In genomic region chr10:118106426-118106825, GRCh38 we compare ENCODE assay signal across 9 cellular contexts. TPM values are rescaled to one million over a fixed set of nuclear protein-coding genes. Genes with fewer than 3 reads are reported as not detected.
A peak's percentile ranks its signal among the peaks of the same experiment; 100 is the strongest.
DNase-seq lines count a peak whose midpoint lies in the region; ATAC-seq and TF ChIP-seq lines count a peak whose summit lies in the region.
"Had no signal": no experiment of that assay in that cellular context is flagged by ENCODE, and none has a peak within 500 bp of the region (broad histone marks: within the 10 kb centered on the region; RNA-seq: fewer than 3 reads in every experiment).

No MANE protein-coding gene starts in this region.

- CTCF ChIA-PET in activated CD4-positive, alpha-beta memory T cell treated with anti-CD3 and anti-CD28 coated beads, Interleukin-2, amount 10 ng/mL, durations not matched to agents 7 days and 5 days (lab: Charles Lee) = interaction anchor here (0.6 to 1.1 kb wide), 4 partner anchors 13 to 246 kb away, joined by 3 to 4 read pairs (median 3); no protein-coding TSS in a partner anchor

- peak; percentile 34 for DNase-seq in GM12865 (ENCODE audit: low read depth)
- DNase-seq in colonic mucosa = peak; percentile 18
- DNase-seq in neural progenitor cell (ENCODE audit: low spot score) = peak; percentile 43
- DNase-seq in ovary = no peak
- no peak for DNase-seq in activated CD4-positive, alpha-beta memory T cell treated with anti-CD3 and anti-CD28 coated beads, Interleukin-2, amount 10 ng/mL, durations not matched to agents 7 days and 5 days
- no peak for DNase-seq in ecto neural progenitor cell (ENCODE audit: low spot score)

- TF ChIP-seq POLR2A in ovary (IDR thresholded peaks at IDR 0.05) = no peak

- H3K4me3 Mint-ChIP-seq in neural progenitor cell = no peak overlapping the region
- no peak overlapping the region for H3K4me3 Mint-ChIP-seq in activated CD4-positive, alpha-beta memory T cell treated with anti-CD3 and anti-CD28 coated beads, Interleukin-2, amount 10 ng/mL, durations not matched to agents 7 days and 5 days
- H3K4me3 Mint-ChIP-seq: central memory CD8-positive, alpha-beta T cell had no signal

- H3K4me1 Mint-ChIP-seq in neural progenitor cell = peaks cover 28% of the 10 kb centered on the region
- H3K4me1 Mint-ChIP-seq in activated CD4-positive, alpha-beta memory T cell treated with anti-CD3 and anti-CD28 coated beads, Interleukin-2, amount 10 ng/mL, durations not matched to agents 7 days and 5 days = peaks cover 19% of the 10 kb centered on the region
- H3K4me1 Mint-ChIP-seq: central memory CD8-positive, alpha-beta T cell had no signal

- H4K20me1 ChIP-seq in Loucy (ENCODE audit: insufficient read depth, low read length, poor library complexity, severe bottlenecking) (no peaks in the 10 kb centered on the region), neural progenitor cell (ENCODE audit: low read depth) (no peaks in the 10 kb centered on the region)

- TF ChIP-seq EP300 in ovary (IDR thresholded peaks at IDR 0.05) = no peak

- 63 to 72% (median 69%) methylated on average over 3 of the region's 3 CpGs for WGBS in ovary, 3 donors

- H3K9me2 ChIP-seq in Loucy (replicated peaks; ENCODE audit: low read depth, low read length) = no peaks in the 10 kb centered on the region

- H3K9ac ChIP-seq in Loucy (ENCODE audit: low read depth, low read length, poor library complexity, severe bottlenecking) = no peak overlapping the region
- H3K9ac ChIP-seq in colonic mucosa (ENCODE audit: low read depth in 2 of 2, low read length in 2 of 2) = no peak overlapping the region
- no peak overlapping the region for H3K9ac ChIP-seq in neural progenitor cell

- intact Hi-C loops in colonic mucosa (cut with DNase I) (loop anchor here (10.0 kb wide), 1 partner anchor 242 kb away; no protein-coding TSS in a partner anchor), ovary (cut with DNase I) (no loop called here)

- H3K36me3 ChIP-seq in Loucy (ENCODE audit: insufficient read depth, low read length) = no peaks in the 10 kb centered on the region
- H3K36me3 ChIP-seq in colonic mucosa = no peaks in the 10 kb centered on the region
- no peaks in the 10 kb centered on the region for H3K36me3 ChIP-seq in neural progenitor cell
- no peaks in the 10 kb centered on the region for H3K36me3 ChIP-seq in ovary

- H3F3A ChIP-seq in Loucy (ENCODE audit: low read depth) (no peaks in the 10 kb centered on the region), neural progenitor cell (ENCODE audit: low read depth) (peaks cover 26% of the 10 kb centered on the region)

- H3K79me2 ChIP-seq in Loucy (ENCODE audit: insufficient read depth, low read length) (no peaks in the 10 kb centered on the region), neural progenitor cell (ENCODE audit: low read depth) (no peaks in the 10 kb centered on the region)

- H3K27ac ChIP-seq in colonic mucosa (no peak overlapping the region), neural progenitor cell (no peak overlapping the region), ovary (no peak overlapping the region)

- no peak for ATAC-seq in GM19452 (IDR thresholded peaks at IDR 0.05; ENCODE audit: unreplicated experiment)

- H3K4me3 ChIP-seq in GM12865 (ENCODE audit: low read depth, low read length) (no peak overlapping the region), Loucy (ENCODE audit: low read length, poor library complexity, severe bottlenecking) (no peak overlapping the region), colonic mucosa (no peak overlapping the region), neural progenitor cell (no peak overlapping the region), ovary (no peak overlapping the region)

- H3K9me3 ChIP-seq in Loucy (ENCODE audit: insufficient read depth, low read depth, low read length) (no peaks in the 10 kb centered on the region), colonic mucosa (no peaks in the 10 kb centered on the region), neural progenitor cell (ENCODE audit: low read depth) (no peaks in the 10 kb centered on the region), ovary (no peaks in the 10 kb centered on the region)

- H3K9me3 Mint-ChIP-seq in neural progenitor cell = peaks cover 4% of the 10 kb centered on the region
- no peaks in the 10 kb centered on the region for H3K9me3 Mint-ChIP-seq in activated CD4-positive, alpha-beta memory T cell treated with anti-CD3 and anti-CD28 coated beads, Interleukin-2, amount 10 ng/mL, durations not matched to agents 7 days and 5 days
- H3K9me3 Mint-ChIP-seq: central memory CD8-positive, alpha-beta T cell had no signal

- POLR2A ChIA-PET in activated CD4-positive, alpha-beta memory T cell treated with anti-CD3 and anti-CD28 coated beads, Interleukin-2, amount 10 ng/mL, durations not matched to agents 7 days and 5 days (lab: Charles Lee) = no interaction called here

- no peaks in the 10 kb centered on the region for H3K36me3 Mint-ChIP-seq in neural progenitor cell
- no peaks in the 10 kb centered on the region for H3K36me3 Mint-ChIP-seq in activated CD4-positive, alpha-beta memory T cell treated with anti-CD3 and anti-CD28 coated beads, Interleukin-2, amount 10 ng/mL, durations not matched to agents 7 days and 5 days (ENCODE audit: low read depth)

- no peak overlapping the region for H2AFZ ChIP-seq in Loucy (ENCODE audit: low read length)
- H2AFZ ChIP-seq in neural progenitor cell (replicated peaks) = no peak overlapping the region

- peak; percentile 36 for TF ChIP-seq CTCF in GM12865 (IDR thresholded peaks at IDR 0.05; ENCODE audit: insufficient read depth, low read depth, low read length, missing control alignments)
- TF ChIP-seq CTCF in Loucy (conservative IDR thresholded peaks at IDR 0.05; ENCODE audit: low read length) = peak; percentile 61
- no peak for TF ChIP-seq CTCF in colonic mucosa (IDR thresholded peaks at IDR 0.05)
- peak; percentile 41 for TF ChIP-seq CTCF in neural progenitor cell (IDR thresholded peaks at IDR 0.05)
- TF ChIP-seq CTCF in ovary (IDR thresholded peaks at IDR 0.05) = no peak

- H3K4me2 ChIP-seq in Loucy (ENCODE audit: low read depth, low read length, poor library complexity, severe bottlenecking) = no peak overlapping the region
- no peak overlapping the region for H3K4me2 ChIP-seq in neural progenitor cell

- no peaks in the 10 kb centered on the region for H3K4me1 ChIP-seq in Loucy (ENCODE audit: insufficient read depth, low read length, poor library complexity, severe bottlenecking)
- no peaks in the 10 kb centered on the region for H3K4me1 ChIP-seq in colonic mucosa
- H3K4me1 ChIP-seq in neural progenitor cell = peaks cover 30% of the 10 kb centered on the region
- H3K4me1 ChIP-seq in ovary (ENCODE audit: insufficient read depth) = no peaks in the 10 kb centered on the region

- H3K27me3 ChIP-seq in Loucy (ENCODE audit: insufficient read depth, low read length, poor library complexity, severe bottlenecking) (no peaks in the 10 kb centered on the region), colonic mucosa (no peaks in the 10 kb centered on the region), neural progenitor cell (no peaks in the 10 kb centered on the region), ovary (no peaks in the 10 kb centered on the region)

- peaks cover 2% of the 10 kb centered on the region for H3K27me3 Mint-ChIP-seq in neural progenitor cell (ENCODE audit: insufficient read depth, low read depth)
- peaks cover 13% of the 10 kb centered on the region for H3K27me3 Mint-ChIP-seq in activated CD4-positive, alpha-beta memory T cell treated with anti-CD3 and anti-CD28 coated beads, Interleukin-2, amount 10 ng/mL, durations not matched to agents 7 days and 5 days

- no peak overlapping the region for H3K27ac Mint-ChIP-seq in neural progenitor cell
- no peak overlapping the region for H3K27ac Mint-ChIP-seq in activated CD4-positive, alpha-beta memory T cell treated with anti-CD3 and anti-CD28 coated beads, Interleukin-2, amount 10 ng/mL, durations not matched to agents 7 days and 5 days

RNA-seq across cellular contexts. Expression of gene RAB11FIP2, which starts 59.7 kb away (rescaled TPM):
- 1 to 10 TPM; 4.7 to 7.5 TPM for total RNA-seq in colonic mucosa
- total RNA-seq in neural progenitor cell (ENCODE audit: low replicate concordance) = 29.9 and 50.7 TPM in 2 replicates
- 10 to 100 TPM; 23.2 to 47.8 (median 26.9) TPM for total RNA-seq in ovary
- 10 to 100 TPM in 1 of 2 donors, 1 to 10 TPM in 1; 6.9 to 18.2 TPM for polyA plus RNA-seq in ovary
- 10 to 100 TPM; 10.7 to 12.0 TPM for total RNA-seq in activated CD4-positive, alpha-beta memory T cell treated with anti-CD3 and anti-CD28 coated beads, Interleukin-2, amount 10 ng/mL, durations not matched to agents 7 days and 5 days

Comparison
In these comparisons a context has a peak if more than half of its experiments do, and no peak if none do; other contexts are left out.
1. DNase-seq: peak in GM12865 (single experiment), colonic mucosa (single experiment) and neural progenitor cell (single experiment); none in ovary (0 of 5), activated CD4-positive, alpha-beta memory T cell treated with anti-CD3 and anti-CD28 coated beads, Interleukin-2, amount 10 ng/mL, durations not matched to agents 7 days and 5 days (single experiment) and ecto neural progenitor cell (single experiment).
2. CTCF ChIP-seq: peak in GM12865 (single experiment), Loucy (single experiment) and neural progenitor cell (single experiment); none in colonic mucosa (single experiment) and ovary (0 of 3).